ENCODE assay signal across 15 cellular contexts in the genomic region with DNA sequence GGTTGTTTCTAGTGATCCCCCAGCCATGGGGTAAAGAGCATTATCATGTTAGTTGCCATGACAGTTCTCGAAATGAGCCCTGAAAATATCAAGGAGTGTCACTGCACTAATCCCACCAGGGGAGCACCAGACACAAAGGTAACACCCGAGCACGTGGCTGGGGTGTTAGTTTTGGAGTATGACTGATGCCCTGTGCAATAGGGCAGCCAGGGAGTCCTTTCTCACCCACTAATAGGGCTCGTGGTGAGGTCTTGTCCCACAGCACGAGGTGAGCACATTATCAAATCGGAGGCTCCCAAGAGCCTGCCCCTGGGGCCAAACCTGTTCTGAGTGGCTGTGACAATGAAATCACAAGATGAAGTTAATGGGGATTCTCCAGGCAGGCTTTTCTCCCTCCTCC.
"Had no signal": no experiment of that assay in that cellular context is flagged by ENCODE, and none has a peak within 500 bp of the region (broad histone marks: within the 10 kb centered on the region; RNA-seq: fewer than 3 reads in every experiment).

No MANE protein-coding gene starts in this region.

- ATAC-seq: mucosa of descending colon, T-cell had no signal

- H3K27ac Mint-ChIP-seq: activated naive CD4-positive, alpha-beta T cell treated with anti-CD3 and anti-CD28 coated beads, Interleukin-2, amount 50 U/mL, for 24 hours; stimulated activated naive CD8-positive, alpha-beta T cell treated with anti-CD3 and anti-CD28 coated beads, Interleukin-15, Interleukin-2, amounts not matched to agents 100 ng/mL and 50 ng/mL, for 24 hours; T-cell had no signal

- H3K36me3 Mint-ChIP-seq: activated naive CD4-positive, alpha-beta T cell treated with anti-CD3 and anti-CD28 coated beads, Interleukin-2, amount 50 U/mL, for 24 hours; naive B cell; T-cell had no signal

- H3K36me3 ChIP-seq: transverse colon had no signal

- H3K4me3 ChIP-seq: mucosa of descending colon, transverse colon had no signal

- H3K9me3 ChIP-seq: mucosa of descending colon, transverse colon had no signal

- H3K4me1 Mint-ChIP-seq: activated naive CD4-positive, alpha-beta T cell treated with anti-CD3 and anti-CD28 coated beads, Interleukin-2, amount 50 U/mL, for 24 hours; naive B cell; T-cell had no signal

- DNase-seq: activated gamma-delta T cell treated with Interleukin-2 at 50 U/mL for 16 hours; activated T-cell treated with anti-CD3 and anti-CD28 coated beads, Interleukin-2, amount 50 U/mL, for 1 hour; cortex of kidney; effector CD4-positive, alpha-beta T cell; glutamatergic neuron; left cardiac atrium; mesendoderm; mucosa of descending colon; naive B cell; stimulated activated CD4-positive, alpha-beta T cell treated with anti-CD3 and anti-CD28 coated beads, Interleukin-4, amount 100 ng/mL, for 24 hours; T-cell; transverse colon had no signal

- H3K9me3 Mint-ChIP-seq: activated naive CD4-positive, alpha-beta T cell treated with anti-CD3 and anti-CD28 coated beads, Interleukin-2, amount 50 U/mL, for 24 hours; stimulated activated naive CD8-positive, alpha-beta T cell treated with anti-CD3 and anti-CD28 coated beads, Interleukin-15, Interleukin-2, amounts not matched to agents 100 ng/mL and 50 ng/mL, for 24 hours; T-cell had no signal

- H3K4me1 ChIP-seq: parathyroid adenoma, transverse colon had no signal

- H3K4me3 Mint-ChIP-seq: activated naive CD4-positive, alpha-beta T cell treated with anti-CD3 and anti-CD28 coated beads, Interleukin-2, amount 50 U/mL, for 24 hours; naive B cell; stimulated activated naive CD8-positive, alpha-beta T cell treated with anti-CD3 and anti-CD28 coated beads, Interleukin-15, Interleukin-2, amounts not matched to agents 100 ng/mL and 50 ng/mL, for 24 hours; T-cell had no signal

- H3K27ac ChIP-seq: parathyroid adenoma had no signal

- H3K79me2 ChIP-seq: parathyroid adenoma had no signal

- H3K27me3 Mint-ChIP-seq: activated naive CD4-positive, alpha-beta T cell treated with anti-CD3 and anti-CD28 coated beads, Interleukin-2, amount 50 U/mL, for 24 hours; naive B cell had no signal

- H2AFZ ChIP-seq: parathyroid adenoma had no signal

- H3K27me3 ChIP-seq: transverse colon had no signal
